Comparison of ENCODE assay signal across 27 cellular contexts in the genomic region with DNA sequence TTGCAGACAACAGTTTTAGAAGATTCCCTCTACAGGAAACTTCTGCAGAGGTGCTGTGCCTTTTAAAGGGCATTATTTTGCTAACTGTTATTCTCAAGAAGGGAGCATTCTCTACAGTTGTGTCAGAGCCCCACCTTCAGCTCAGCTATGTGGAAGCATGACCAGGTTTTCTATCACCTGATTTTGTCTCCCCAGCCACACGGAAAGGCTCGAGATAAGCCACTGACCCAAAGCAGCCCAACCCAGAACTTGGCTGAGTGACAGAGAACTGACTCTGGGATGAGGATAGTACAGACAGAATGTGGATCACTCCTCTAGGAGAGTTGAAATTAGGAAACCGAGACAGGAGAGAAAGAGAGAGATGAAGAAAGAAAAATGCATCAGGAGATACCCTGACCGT. TPM values are rescaled to one million over a fixed set of nuclear protein-coding genes. Genes with fewer than 3 reads are reported as not detected.
DNase-seq lines count a peak whose midpoint lies in the region; ATAC-seq and TF ChIP-seq lines count a peak whose summit lies in the region.
"Had no signal": no experiment of that assay in that cellular context is flagged by ENCODE, and none has a peak within 500 bp of the region (broad histone marks: within the 10 kb centered on the region; RNA-seq: fewer than 3 reads in every experiment).

No MANE protein-coding gene starts in this region.

- no peaks in the 10 kb centered on the region for H3K9me2 ChIP-seq in hepatocyte (replicated peaks; ENCODE audit: insufficient read depth)

- H3K4me2 ChIP-seq in hepatocyte = no peak overlapping the region

- H3K4me3 ChIP-seq in epithelial cell of esophagus (ENCODE audit: low read length) (no peak overlapping the region), hepatocyte (no peak overlapping the region), coronary artery (no peak overlapping the region)
- H3K4me3 ChIP-seq: body of pancreas, tibial nerve had no signal

- in situ Hi-C loops in Caki2 (cut with HindIII; ENCODE audit: low pct_unique_long_range_greater_than_20kb, low sequenced_read_pairs) = no loop called here

- DNase-seq in Caki2 (ENCODE audit: low read depth) (peak; percentile 38), epithelial cell of esophagus (ENCODE audit: low read depth) (peak; percentile 34), hepatocyte (ENCODE audit: low spot score) (peak; percentile 22), sciatic nerve (ENCODE audit: low spot score) (no peak), NCI-H2227 (lab: John Stamatoyannopoulos, UW; ENCODE audit: unreplicated experiment) (no peak), coronary artery (ENCODE audit: low spot score) (no peak), Ammon's horn (ENCODE audit: low spot score) (no peak), DMS53 treated with DMSO at 0.1 percent for 48 hours (lab: John Stamatoyannopoulos, UW; ENCODE audit: unreplicated experiment) (no peak)
- DNase-seq: activated CD8-positive, alpha-beta memory T cell treated with anti-CD3 and anti-CD28 coated beads, Interleukin-2, amount 50 U/mL, for 48 hours; activated naive CD8-positive, alpha-beta T cell treated with anti-CD3 and anti-CD28 coated beads, Interleukin-2, amount 10 ng/mL, durations not matched to agents 7 days and 5 days; effector memory CD8-positive, alpha-beta T cell; GF-D8; H9; head of caudate nucleus; immature natural killer cell; NCI-H1092 treated with DMSO at 0.1 percent for 48 hours; NCI-H526; stimulated activated CD4-positive, alpha-beta T cell treated with anti-CD3 and anti-CD28 coated beads, Interleukin-4, amount 100 ng/mL, for 1 hour; T-helper 9 cell had no signal

- WGBS in hepatocyte (ENCODE audit: low lambda C conversion rate, missing lambda C conversion rate) = 92% methylated on average over 4 of the region's 4 CpGs

- H3K9me3 ChIP-seq in hepatocyte (ENCODE audit: low read depth) = no peaks in the 10 kb centered on the region
- H3K9me3 ChIP-seq: body of pancreas, neutrophil, tibial nerve had no signal

- H3K4me1 ChIP-seq in hepatocyte (ENCODE audit: insufficient read depth) = no peaks in the 10 kb centered on the region
- H3K4me1 ChIP-seq: body of pancreas, tibial nerve had no signal

- no peak overlapping the region for H2AFZ ChIP-seq in hepatocyte

- TF ChIP-seq CTCF in epithelial cell of esophagus (IDR thresholded peaks at IDR 0.05; ENCODE audit: insufficient read depth, low read depth, low read length, missing control alignments) = no peak
- TF ChIP-seq CTCF in hepatocyte (IDR thresholded peaks at IDR 0.05; ENCODE audit: poor library complexity) = no peak
- TF ChIP-seq CTCF in coronary artery (IDR thresholded peaks at IDR 0.05) = no peak

- H4K20me1 ChIP-seq in hepatocyte (ENCODE audit: insufficient read depth, poor library complexity, severe bottlenecking) = no peaks in the 10 kb centered on the region

- H3K36me3 ChIP-seq in hepatocyte (replicated peaks; ENCODE audit: insufficient read depth, low read depth) = no peaks in the 10 kb centered on the region
- H3K36me3 ChIP-seq: neutrophil, tibial nerve had no signal

- peak; percentile 39 for ATAC-seq in sciatic nerve
- ATAC-seq: effector memory CD8-positive, alpha-beta T cell; SK-N-SH treated with all-trans-retinoic acid at 6 μM for 48 hours; WTC11 had no signal

- H3K79me2 ChIP-seq in hepatocyte = no peaks in the 10 kb centered on the region

- H3K27me3 ChIP-seq in hepatocyte = peaks cover 5% of the 10 kb centered on the region
- H3K27me3 ChIP-seq: body of pancreas, neutrophil, tibial nerve had no signal

- intact Hi-C loops in sciatic nerve (cut with DNase I) = no loop called here

- H3K27ac ChIP-seq in hepatocyte (peak overlapping the region; percentile 74), coronary artery (peak overlapping the region in 1 of 2 donors; percentile 62)
- H3K27ac ChIP-seq: body of pancreas, C4-2B, HL-60, neutrophil, tibial nerve had no signal

RNA-seq across cellular contexts. Expression of gene COL4A4, which starts 10.7 kb away (rescaled TPM):
- total RNA-seq in Caki2 (2014; rRNA removed; shearing (Covaris generic); ENCODE audit: low replicate concordance) = 3.3 and 6.3 TPM in 2 replicates
- 1.7 and 3.0 TPM in 2 replicates for total RNA-seq in hepatocyte
- polyA plus RNA-seq in hepatocyte = 0.47 and 0.79 TPM in 2 replicates
- total RNA-seq in sciatic nerve = 7.4 TPM
- total RNA-seq: activated naive CD8-positive, alpha-beta T cell treated with anti-CD3 and anti-CD28 coated beads, Interleukin-2, amount 10 ng/mL, durations not matched to agents 7 days and 5 days; lung microvascular endothelial cell had no signal

RNA-seq across cellular contexts. Expression of gene COL4A3, which starts 11.1 kb away (rescaled TPM):
- total RNA-seq in Caki2 (2014; rRNA removed; shearing (Covaris generic); ENCODE audit: low replicate concordance) = 3.4 and 3.9 TPM in 2 replicates
- 0.50 and 0.72 TPM in 2 replicates for total RNA-seq in hepatocyte
- 1.6 TPM in 1 of 2 replicates, not detected in the other for polyA plus RNA-seq in hepatocyte
- total RNA-seq in sciatic nerve = 7.0 TPM
- total RNA-seq: activated naive CD8-positive, alpha-beta T cell treated with anti-CD3 and anti-CD28 coated beads, Interleukin-2, amount 10 ng/mL, durations not matched to agents 7 days and 5 days; lung microvascular endothelial cell had no signal

Comparison
In these comparisons a context has a peak if more than half of its experiments do, and no peak if none do; other contexts are left out.
1. DNase-seq: peak in Caki2 (single experiment), epithelial cell of esophagus (single experiment) and hepatocyte (single experiment); none in sciatic nerve (single experiment), NCI-H2227 (single experiment), coronary artery (single experiment), Ammon's horn (single experiment) and DMS53 treated with DMSO at 0.1 percent for 48 hours (single experiment).